1 cellular context compared by ENCODE assay signal in the genomic region with DNA sequence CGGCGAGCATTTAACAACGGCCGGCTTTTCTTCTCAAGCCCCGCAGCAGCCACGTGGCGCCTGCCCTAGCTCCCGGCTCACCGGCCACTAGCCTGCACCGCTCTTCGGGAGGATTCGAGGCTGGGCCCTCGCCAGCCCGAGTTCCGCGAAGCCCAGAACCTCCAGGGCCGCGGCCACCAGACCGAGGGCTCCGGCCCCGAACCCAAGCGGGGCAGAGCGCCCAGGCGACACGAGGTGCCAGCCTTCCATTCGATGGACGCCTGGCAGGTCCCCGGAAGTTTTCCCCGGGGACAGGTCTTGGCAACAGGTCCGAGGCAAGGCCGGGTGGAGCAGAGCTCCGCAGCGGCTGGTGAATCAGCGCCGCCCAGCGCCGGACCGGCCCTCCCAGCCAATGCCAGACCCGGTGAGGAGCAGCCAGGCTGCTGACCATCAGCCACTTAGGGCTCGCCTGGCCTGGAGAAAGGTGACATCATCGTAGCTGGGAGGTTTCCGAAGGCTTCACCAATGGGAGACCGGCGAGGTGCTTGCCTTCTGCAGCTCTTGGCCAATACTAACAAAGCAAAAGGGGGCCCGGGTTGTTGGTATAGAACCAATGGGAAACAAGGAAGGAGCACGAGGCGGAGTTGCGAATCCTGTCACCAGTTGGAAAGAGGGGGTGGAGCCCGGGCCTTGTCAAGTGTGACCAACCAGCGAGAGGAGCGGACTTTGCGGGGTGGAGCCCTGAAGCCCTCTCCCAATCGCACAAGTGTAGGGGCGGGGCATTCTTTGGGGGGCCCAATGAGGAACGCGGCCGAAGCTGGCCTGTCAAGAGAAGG.
A peak's percentile ranks its signal among the peaks of the same experiment; 100 is the strongest.
TF ChIP-seq lines count a peak whose summit lies in the region.

No MANE protein-coding gene starts in this region.

TF ChIP-seq in HEK293, 187 proteins besides CTCF, POLR2A, EP300 and RAD21 (continued from another document and continues in another):
- TF ChIP-seq ZNF571 (tag by site-specific recombination; IDR thresholded peaks at IDR 0.05): no peak
- TF ChIP-seq REPIN1 (tag by site-specific recombination; IDR thresholded peaks at IDR 0.05; ENCODE audit: low read depth): no peak
- TF ChIP-seq ZNF791 (tag by site-specific recombination; IDR thresholded peaks at IDR 0.05): no peak
- TF ChIP-seq ZSCAN30 (tag by site-specific recombination; IDR thresholded peaks at IDR 0.05): peak; percentile 92
- no peak for TF ChIP-seq ZFHX2 (tag by site-specific recombination; conservative IDR thresholded peaks at IDR 0.05)
- TF ChIP-seq ZNF133 (tag by site-specific recombination; IDR thresholded peaks at IDR 0.05): no peak
- TF ChIP-seq ZNF530 (tag by site-specific recombination; IDR thresholded peaks at IDR 0.05; ENCODE audit: low read depth): no peak
- TF ChIP-seq ZFP37 (tag by site-specific recombination; IDR thresholded peaks at IDR 0.05): peak; percentile 91
- TF ChIP-seq ZNF138 (tag by site-specific recombination; IDR thresholded peaks at IDR 0.05; ENCODE audit: borderline replicate concordance): no peak
- TF ChIP-seq, protein P1, sequence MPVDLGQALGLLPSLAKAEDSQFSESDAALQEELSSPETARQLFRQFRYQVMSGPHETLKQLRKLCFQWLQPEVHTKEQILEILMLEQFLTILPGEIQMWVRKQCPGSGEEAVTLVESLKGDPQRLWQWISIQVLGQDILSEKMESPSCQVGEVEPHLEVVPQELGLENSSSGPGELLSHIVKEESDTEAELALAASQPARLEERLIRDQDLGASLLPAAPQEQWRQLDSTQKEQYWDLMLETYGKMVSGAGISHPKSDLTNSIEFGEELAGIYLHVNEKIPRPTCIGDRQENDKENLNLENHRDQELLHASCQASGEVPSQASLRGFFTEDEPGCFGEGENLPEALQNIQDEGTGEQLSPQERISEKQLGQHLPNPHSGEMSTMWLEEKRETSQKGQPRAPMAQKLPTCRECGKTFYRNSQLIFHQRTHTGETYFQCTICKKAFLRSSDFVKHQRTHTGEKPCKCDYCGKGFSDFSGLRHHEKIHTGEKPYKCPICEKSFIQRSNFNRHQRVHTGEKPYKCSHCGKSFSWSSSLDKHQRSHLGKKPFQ (tag by site-specific recombination; IDR thresholded peaks at IDR 0.05): no peak
- TF ChIP-seq ZNF37A (tag by site-specific recombination; IDR thresholded peaks at IDR 0.05): no peak
- TF ChIP-seq SCRT1 (tag by site-specific recombination; IDR thresholded peaks at IDR 0.05; ENCODE audit: borderline replicate concordance): peak; percentile 98
- no peak for TF ChIP-seq ZSCAN16 (tag by site-specific recombination; IDR thresholded peaks at IDR 0.05)
- TF ChIP-seq ZNF19 (tag by site-specific recombination; IDR thresholded peaks at IDR 0.05; ENCODE audit: low read depth): no peak
- TF ChIP-seq ZNF391 (tag by site-specific recombination; IDR thresholded peaks at IDR 0.05; ENCODE audit: borderline replicate concordance, low read depth): peak; percentile 74; the same call in 1 of the 2 replicates
- TF ChIP-seq, protein P2, sequence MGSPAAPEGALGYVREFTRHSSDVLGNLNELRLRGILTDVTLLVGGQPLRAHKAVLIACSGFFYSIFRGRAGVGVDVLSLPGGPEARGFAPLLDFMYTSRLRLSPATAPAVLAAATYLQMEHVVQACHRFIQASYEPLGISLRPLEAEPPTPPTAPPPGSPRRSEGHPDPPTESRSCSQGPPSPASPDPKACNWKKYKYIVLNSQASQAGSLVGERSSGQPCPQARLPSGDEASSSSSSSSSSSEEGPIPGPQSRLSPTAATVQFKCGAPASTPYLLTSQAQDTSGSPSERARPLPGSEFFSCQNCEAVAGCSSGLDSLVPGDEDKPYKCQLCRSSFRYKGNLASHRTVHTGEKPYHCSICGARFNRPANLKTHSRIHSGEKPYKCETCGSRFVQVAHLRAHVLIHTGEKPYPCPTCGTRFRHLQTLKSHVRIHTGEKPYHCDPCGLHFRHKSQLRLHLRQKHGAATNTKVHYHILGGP (tag by site-specific recombination; IDR thresholded peaks at IDR 0.05): no peak
- no peak for TF ChIP-seq SALL2 (tag by site-specific recombination; IDR thresholded peaks at IDR 0.05; ENCODE audit: borderline replicate concordance)
- 0 out of 2 replicates have a peak, but pooled peaks have one; percentile 20 for TF ChIP-seq ZNF518A (tag by site-specific recombination; conservative IDR thresholded peaks at IDR 0.05; ENCODE audit: low read depth)
- no peak for TF ChIP-seq SETDB1 (IDR thresholded peaks at IDR 0.05; ENCODE audit: insufficient read length, low read length)
- no peak for TF ChIP-seq KLF9 (tag by site-specific recombination; IDR thresholded peaks at IDR 0.05; ENCODE audit: low read depth)
- TF ChIP-seq ZEB2 (tag by site-specific recombination; IDR thresholded peaks at IDR 0.05): peak; percentile 71
- peak; percentile 87 for TF ChIP-seq KLF16 (tag by site-specific recombination; IDR thresholded peaks at IDR 0.05)
- no peak; the same call in 1 of the 2 replicates for TF ChIP-seq REST (tag by site-specific recombination; IDR thresholded peaks at IDR 0.05)
- TF ChIP-seq, protein P3, sequence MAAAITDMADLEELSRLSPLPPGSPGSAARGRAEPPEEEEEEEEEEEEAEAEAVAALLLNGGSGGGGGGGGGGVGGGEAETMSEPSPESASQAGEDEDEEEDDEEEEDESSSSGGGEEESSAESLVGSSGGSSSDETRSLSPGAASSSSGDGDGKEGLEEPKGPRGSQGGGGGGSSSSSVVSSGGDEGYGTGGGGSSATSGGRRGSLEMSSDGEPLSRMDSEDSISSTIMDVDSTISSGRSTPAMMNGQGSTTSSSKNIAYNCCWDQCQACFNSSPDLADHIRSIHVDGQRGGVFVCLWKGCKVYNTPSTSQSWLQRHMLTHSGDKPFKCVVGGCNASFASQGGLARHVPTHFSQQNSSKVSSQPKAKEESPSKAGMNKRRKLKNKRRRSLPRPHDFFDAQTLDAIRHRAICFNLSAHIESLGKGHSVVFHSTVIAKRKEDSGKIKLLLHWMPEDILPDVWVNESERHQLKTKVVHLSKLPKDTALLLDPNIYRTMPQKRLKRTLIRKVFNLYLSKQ (tag by site-specific recombination; IDR thresholded peaks at IDR 0.05; ENCODE audit: borderline replicate concordance): no peak
- no peak for TF ChIP-seq ZNF610 (tag by site-specific recombination; IDR thresholded peaks at IDR 0.05; ENCODE audit: borderline replicate concordance)
- TF ChIP-seq GLI2 (tag by site-specific recombination; IDR thresholded peaks at IDR 0.05; ENCODE audit: borderline replicate concordance, low read depth): no peak
- no peak for TF ChIP-seq ZNF112 (tag by site-specific recombination; IDR thresholded peaks at IDR 0.05)
- no peak for TF ChIP-seq ZNF510 (tag by site-specific recombination; IDR thresholded peaks at IDR 0.05; ENCODE audit: insufficient replicate concordance)
- TF ChIP-seq ZNF48 (tag by site-specific recombination; IDR thresholded peaks at IDR 0.05): no peak
- no peak for TF ChIP-seq ZNF211 (tag by site-specific recombination; IDR thresholded peaks at IDR 0.05; ENCODE audit: low read depth)
- TF ChIP-seq ZNF747 (tag by site-specific recombination; IDR thresholded peaks at IDR 0.05): no peak
- peak; percentile 97 for TF ChIP-seq ZNF501 (tag by site-specific recombination; IDR thresholded peaks at IDR 0.05)
- no peak for TF ChIP-seq ZNF404 (tag by site-specific recombination; IDR thresholded peaks at IDR 0.05)
- no peak for TF ChIP-seq ZBTB7A (tag by site-specific recombination; IDR thresholded peaks at IDR 0.05; ENCODE audit: low read depth)
- TF ChIP-seq ZNF707 (tag by site-specific recombination; IDR thresholded peaks at IDR 0.05): no peak
- no peak for TF ChIP-seq ZNF561 (tag by site-specific recombination; IDR thresholded peaks at IDR 0.05; ENCODE audit: borderline replicate concordance)
- no peak for TF ChIP-seq ZNF121 (tag by site-specific recombination; IDR thresholded peaks at IDR 0.05)
- no peak for TF ChIP-seq ZNF626 (tag by site-specific recombination; IDR thresholded peaks at IDR 0.05)
- no peak for TF ChIP-seq ZBTB10 (tag by site-specific recombination; IDR thresholded peaks at IDR 0.05)
- no peak for TF ChIP-seq ZNF248 (tag by site-specific recombination; IDR thresholded peaks at IDR 0.05)
- no peak for TF ChIP-seq ZNF114 (tag by site-specific recombination; IDR thresholded peaks at IDR 0.05)
- peak; percentile 90 for TF ChIP-seq ZBTB17 (tag by site-specific recombination; IDR thresholded peaks at IDR 0.05)
- TF ChIP-seq ZSCAN23 (tag by site-specific recombination; IDR thresholded peaks at IDR 0.05): no peak
- no peak for TF ChIP-seq ZNF830 (tag by site-specific recombination; IDR thresholded peaks at IDR 0.05; ENCODE audit: low read depth)
- no peak for TF ChIP-seq HOXC10 (CRISPR knock-in tag; IDR thresholded peaks at IDR 0.05)
- TF ChIP-seq KLF10 (tag by site-specific recombination; IDR thresholded peaks at IDR 0.05): peak; percentile 71; the same call in 1 of the 2 replicates
- TF ChIP-seq, protein P4, sequence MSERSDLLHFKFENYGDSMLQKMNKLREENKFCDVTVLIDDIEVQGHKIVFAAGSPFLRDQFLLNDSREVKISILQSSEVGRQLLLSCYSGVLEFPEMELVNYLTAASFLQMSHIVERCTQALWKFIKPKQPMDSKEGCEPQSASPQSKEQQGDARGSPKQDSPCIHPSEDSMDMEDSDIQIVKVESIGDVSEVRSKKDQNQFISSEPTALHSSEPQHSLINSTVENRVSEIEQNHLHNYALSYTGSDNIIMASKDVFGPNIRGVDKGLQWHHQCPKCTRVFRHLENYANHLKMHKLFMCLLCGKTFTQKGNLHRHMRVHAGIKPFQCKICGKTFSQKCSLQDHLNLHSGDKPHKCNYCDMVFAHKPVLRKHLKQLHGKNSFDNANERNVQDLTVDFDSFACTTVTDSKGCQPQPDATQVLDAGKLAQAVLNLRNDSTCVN (tag by site-specific recombination; optimal IDR thresholded peaks at IDR 0.05): peak; percentile 36
